Comparison of ENCODE assay signal across 8 cellular contexts in the genomic region with DNA sequence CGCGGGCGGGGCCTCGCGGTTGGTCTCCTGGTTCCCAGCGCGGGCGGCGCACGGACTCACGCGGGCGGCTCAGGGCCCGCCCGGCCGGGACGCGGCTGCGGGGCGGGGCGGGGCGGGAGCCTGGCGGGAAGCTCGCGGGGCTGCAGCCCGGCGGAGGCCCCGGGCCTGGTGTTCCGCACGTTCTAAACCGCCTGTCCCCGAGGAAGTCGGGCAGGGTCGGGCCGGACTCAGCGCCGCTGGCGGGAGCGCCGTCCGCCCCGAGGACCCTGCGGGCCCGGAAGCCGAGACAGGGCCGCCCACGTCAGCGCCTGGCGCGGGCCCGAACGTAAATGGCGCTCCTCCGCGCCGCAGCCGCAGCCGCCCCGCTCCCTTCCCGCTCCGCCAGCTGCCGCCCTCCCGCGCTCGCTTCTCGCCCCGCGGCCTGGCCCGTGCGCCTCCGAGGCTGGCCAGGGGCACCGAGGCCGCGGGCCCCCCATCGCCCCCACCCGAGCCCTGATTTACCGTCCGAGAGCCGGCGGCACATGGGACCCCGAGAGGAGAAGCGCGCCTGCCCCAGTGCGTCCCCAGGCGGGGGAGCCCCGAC. TPM values are rescaled to one million over a fixed set of nuclear protein-coding genes. Genes with fewer than 3 reads are reported as not detected.
DNase-seq lines count a peak whose midpoint lies in the region; ATAC-seq, FAIRE-seq and TF ChIP-seq lines count a peak whose summit lies in the region.

No MANE protein-coding gene starts in this region.

- H3K36me3 ChIP-seq in bronchial epithelial cell (ENCODE audit: control insufficient read depth, insufficient read depth, low read length), result peaks cover 4% of the 10 kb centered on the region

- peak overlapping the region; percentile 62 for H3K4me3 ChIP-seq in WI38 (ENCODE audit: low read depth, low read length)
- peak overlapping the region; percentile 55 for H3K4me3 ChIP-seq in bronchial epithelial cell (ENCODE audit: low read depth, low read length)

- ATAC-seq in HG02678 (IDR thresholded peaks at IDR 0.05; ENCODE audit: unreplicated experiment), result peak; percentile 61

- FAIRE-seq in bronchial epithelial cell (lab: Jason Lieb, UNC), result no peak

- peak; percentile 29 for DNase-seq in NCI-H2107 (lab: John Stamatoyannopoulos, UW)
- no peak for DNase-seq in NCI-H2107 treated with DMSO at 0.1 percent for 48 hours (lab: John Stamatoyannopoulos, UW; ENCODE audit: unreplicated experiment)
- peak; percentile 44 for DNase-seq in NCI-H1694 (lab: John Stamatoyannopoulos, UW)
- peak; percentile 42 for DNase-seq in bronchial epithelial cell (ENCODE audit: low read depth)
- peak; percentile 82 for DNase-seq in islet precursor cell
- peak; percentile 56 to 73 for DNase-seq in stimulated activated CD4-positive, alpha-beta T cell treated with anti-CD3 and anti-CD28 coated beads, Interleukin-12 subunit alpha, Interleukin-12 subunit beta, amount 100 ng/mL, for 24 hours (ENCODE audit: low read depth in 2 of 2)

- H3K27me3 ChIP-seq in bronchial epithelial cell (ENCODE audit: control insufficient read depth, insufficient read depth, low read length), result no peaks in the 10 kb centered on the region

- no peak for TF ChIP-seq CTCF in WI38 (IDR thresholded peaks at IDR 0.05; ENCODE audit: low read depth, low read length)
- TF ChIP-seq CTCF in bronchial epithelial cell (IDR thresholded peaks at IDR 0.05; ENCODE audit: insufficient read depth, low read length, severe bottlenecking), result no peak

RNA-seq across cellular contexts. Expression of a gene that starts 0.3 kb away (rescaled TPM):
- total RNA-seq in bronchial epithelial cell, result 173 and 179 TPM in 2 replicates

RNA-seq across cellular contexts. Expression of a gene that starts 40.5 kb away (rescaled TPM):
- total RNA-seq in bronchial epithelial cell, result 44.8 and 46.1 TPM in 2 replicates
